ENCODE assay signal across 8 cellular contexts in genomic region chrX:40644175-40644574, GRCh38. TPM values are rescaled to one million over a fixed set of nuclear protein-coding genes. Genes with fewer than 3 reads are reported as not detected.
A peak's percentile ranks its signal among the peaks of the same experiment; 100 is the strongest.
DNase-seq lines count a peak whose midpoint lies in the region; ATAC-seq and TF ChIP-seq lines count a peak whose summit lies in the region.

No MANE protein-coding gene starts in this region.

- no peak for ATAC-seq in central memory CD8-positive, alpha-beta T cell (replicated peaks; ENCODE audit: extremely low read depth, poor library complexity, severe bottlenecking)
- ATAC-seq in mucosa of descending colon (peak; percentile 24), HG02678 (IDR thresholded peaks at IDR 0.05; ENCODE audit: unreplicated experiment) (no peak)

- H3K4me1 Mint-ChIP-seq in central memory CD8-positive, alpha-beta T cell = peaks cover 40% of the 10 kb centered on the region

- H3K4me2 ChIP-seq in MM.1S (ENCODE audit: low read depth, low read length) = peak overlapping the region; percentile 92; the same call in 1 of the 2 replicates

- intact Hi-C loops in mucosa of descending colon (cut with DNase I, micrococcal nuclease) = no loop called here

- no peak overlapping the region for H2AFZ ChIP-seq in MM.1S (ENCODE audit: low read length)

- no peaks in the 10 kb centered on the region for H3K27me3 Mint-ChIP-seq in central memory CD8-positive, alpha-beta T cell

- H3K27ac ChIP-seq in MM.1S (ENCODE audit: low read length) = peak overlapping the region; percentile 77; the same call in 1 of the 2 replicates

- H4K20me1 ChIP-seq in MM.1S (ENCODE audit: insufficient read depth, low read length) = no peaks in the 10 kb centered on the region

- TF ChIP-seq CTCF in MM.1S (IDR thresholded peaks at IDR 0.05; ENCODE audit: low read length) (no peak), mucosa of descending colon (IDR thresholded peaks at IDR 0.05) (no peak)

- no peaks in the 10 kb centered on the region for H3K27me3 ChIP-seq in MM.1S (replicated peaks; ENCODE audit: insufficient read depth, low read length)

- H3K9me3 ChIP-seq in MM.1S (replicated peaks; ENCODE audit: insufficient read depth, low read length) (no peaks in the 10 kb centered on the region), mucosa of descending colon (no peaks in the 10 kb centered on the region)

- H3K4me3 ChIP-seq in MM.1S (ENCODE audit: low read length) = peak overlapping the region; percentile 64
- H3K4me3 ChIP-seq in mucosa of descending colon = no peak overlapping the region

- peaks cover 12% of the 10 kb centered on the region for H3F3A ChIP-seq in MM.1S (ENCODE audit: insufficient read depth, low read length)

- H3K36me3 Mint-ChIP-seq in central memory CD8-positive, alpha-beta T cell (ENCODE audit: insufficient read depth) = peaks cover 25% of the 10 kb centered on the region

- H3K36me3 ChIP-seq in MM.1S (replicated peaks; ENCODE audit: insufficient read depth, low read length) = no peaks in the 10 kb centered on the region
- H3K36me3 ChIP-seq in mucosa of descending colon (ENCODE audit: low read depth) = no peaks in the 10 kb centered on the region

- DNase-seq in AG20443 (ENCODE audit: low spot score) (peak; percentile 36), MM.1S (no peak), mucosa of descending colon (no peak), D341Med (ENCODE audit: low spot score) (no peak), NCI-H2171 (lab: John Stamatoyannopoulos, UW) (no peak), iPS-NIHi7 (ENCODE audit: extremely low spot score) (no peak)
- DNase-seq in central memory CD8-positive, alpha-beta T cell (ENCODE audit: low spot score in 2 of 2) = no peak

- H3K9ac ChIP-seq in MM.1S (ENCODE audit: low read length) = peak overlapping the region; percentile 54; the same call in 1 of the 2 replicates

- H3K4me3 Mint-ChIP-seq in central memory CD8-positive, alpha-beta T cell = peak overlapping the region; percentile 92

- no peaks in the 10 kb centered on the region for H3K9me3 Mint-ChIP-seq in central memory CD8-positive, alpha-beta T cell

- H3K27ac Mint-ChIP-seq in central memory CD8-positive, alpha-beta T cell (ENCODE audit: low read depth) = peak overlapping the region; percentile 94

- H3K4me1 ChIP-seq in MM.1S (ENCODE audit: low read length) (0 out of 2 replicates have a peak, but pooled peaks cover 5% of the 10 kb centered on the region), mucosa of descending colon (ENCODE audit: low read depth) (peaks cover 4% of the 10 kb centered on the region)

- H3K79me2 ChIP-seq in MM.1S (ENCODE audit: low read length) = peaks cover 72% of the 10 kb centered on the region

- no peaks in the 10 kb centered on the region for H3K9me2 ChIP-seq in MM.1S (replicated peaks; ENCODE audit: insufficient read depth, low read length)

RNA-seq across cellular contexts. Expression of gene CXorf38, which starts 3.2 kb away (rescaled TPM):
- 10 to 100 TPM; 11.2 to 18.9 (median 18.2) TPM for total RNA-seq in mucosa of descending colon

RNA-seq across cellular contexts. Expression of gene MPC1L, which starts 20.9 kb away (rescaled TPM):
- not detected for total RNA-seq in mucosa of descending colon
